Comparison of ENCODE assay signal across 29 cellular contexts in genomic region chr10:71724539-71724938, GRCh38. TPM values are rescaled to one million over a fixed set of nuclear protein-coding genes. Genes with fewer than 3 reads are reported as not detected.
DNase-seq lines count a peak whose midpoint lies in the region; ATAC-seq and TF ChIP-seq lines count a peak whose summit lies in the region.
"Had no signal": no experiment of that assay in that cellular context is flagged by ENCODE, and none has a peak within 500 bp of the region (broad histone marks: within the 10 kb centered on the region; RNA-seq: fewer than 3 reads in every experiment).

No MANE protein-coding gene starts in this region.

- no peaks in the 10 kb centered on the region for H3K27me3 ChIP-seq in dorsolateral prefrontal cortex
- H3K27me3 ChIP-seq: heart right ventricle, right lobe of liver, testis had no signal

- in situ Hi-C loops in SK-MEL-5 (cut with HindIII; ENCODE audit: low pct_unique_long_range_greater_than_20kb, low sequenced_read_pairs): no loop called here

- no peak for ATAC-seq in activated naive CD8-positive, alpha-beta T cell treated with anti-CD3 and anti-CD28 coated beads, Interleukin-2, amount 10 ng/mL, durations not matched to agents 7 days and 5 days (ENCODE audit: low read depth)
- ATAC-seq in stimulated activated effector memory CD8-positive, alpha-beta T cell treated with anti-CD3 and anti-CD28 coated beads, Interleukin-12 subunit alpha, Interleukin-12 subunit beta, amount 100 ng/mL, for 72 hours: no peak
- ATAC-seq: activated CD4-positive, CD25-positive, alpha-beta regulatory T cell treated with anti-CD3 and anti-CD28 coated beads, Interleukin-2, amount 50 U/mL, for 24 hours; activated CD8-positive, alpha-beta memory T cell treated with anti-CD3 and anti-CD28 coated beads, Interleukin-2, amount 10 ng/mL, durations not matched to agents 7 days and 5 days; esophagus mucosa; heart right ventricle; right lobe of liver had no signal

- POLR2A ChIA-PET in activated naive CD8-positive, alpha-beta T cell treated with anti-CD3 and anti-CD28 coated beads, Interleukin-2, amount 10 ng/mL, durations not matched to agents 7 days and 5 days (lab: Charles Lee): interaction anchor here (1.0 to 11.6 kb wide), 4 partner anchors 10 to 48 kb away, joined by 4 to 138 read pairs (median 24); partner anchors contain the start of gene VSIR

- intact Hi-C loops in activated naive CD4-positive, alpha-beta T cell treated with anti-CD3 and anti-CD28 coated beads for 36 hours (cut with micrococcal nuclease): no loop called here
- intact Hi-C loops in head of caudate nucleus (cut with DNase I): no loop called here
- intact Hi-C loops in dorsolateral prefrontal cortex (cut with DNase I): no loop called here

- no peak overlapping the region for H3K27ac ChIP-seq in dorsolateral prefrontal cortex
- H3K27ac ChIP-seq: KMS-11, right lobe of liver, testis had no signal

- no peaks in the 10 kb centered on the region for H3K9me3 Mint-ChIP-seq in activated naive CD4-positive, alpha-beta T cell treated with anti-CD3 and anti-CD28 coated beads for 36 hours
- H3K9me3 Mint-ChIP-seq in activated naive CD8-positive, alpha-beta T cell treated with anti-CD3 and anti-CD28 coated beads, Interleukin-2, amount 10 ng/mL, durations not matched to agents 7 days and 5 days: no peaks in the 10 kb centered on the region
- H3K9me3 Mint-ChIP-seq in stimulated activated effector memory CD8-positive, alpha-beta T cell treated with anti-CD3 and anti-CD28 coated beads, Interleukin-12 subunit alpha, Interleukin-12 subunit beta, amount 100 ng/mL, for 72 hours: no peaks in the 10 kb centered on the region
- H3K9me3 Mint-ChIP-seq: nephron had no signal

- peaks cover 71% of the 10 kb centered on the region for H3K4me1 Mint-ChIP-seq in activated naive CD4-positive, alpha-beta T cell treated with anti-CD3 and anti-CD28 coated beads for 36 hours (ENCODE audit: low read depth)
- peaks cover 51% of the 10 kb centered on the region for H3K4me1 Mint-ChIP-seq in activated naive CD8-positive, alpha-beta T cell treated with anti-CD3 and anti-CD28 coated beads, Interleukin-2, amount 10 ng/mL, durations not matched to agents 7 days and 5 days
- H3K4me1 Mint-ChIP-seq in stimulated activated effector memory CD8-positive, alpha-beta T cell treated with anti-CD3 and anti-CD28 coated beads, Interleukin-12 subunit alpha, Interleukin-12 subunit beta, amount 100 ng/mL, for 72 hours: peaks cover 89% of the 10 kb centered on the region

- TF ChIP-seq CTCF in dorsolateral prefrontal cortex (IDR thresholded peaks at IDR 0.05 in 54 of 56, conservative IDR thresholded peaks at IDR 0.05 in 2 of 56; ENCODE audit: low read depth in 1 of 56, partially characterized antibody in 56 of 56): no peak

- peak overlapping the region; percentile 98 for H3K27ac Mint-ChIP-seq in activated naive CD4-positive, alpha-beta T cell treated with anti-CD3 and anti-CD28 coated beads for 36 hours
- peak overlapping the region; percentile 73 for H3K27ac Mint-ChIP-seq in activated naive CD8-positive, alpha-beta T cell treated with anti-CD3 and anti-CD28 coated beads, Interleukin-2, amount 10 ng/mL, durations not matched to agents 7 days and 5 days
- peak overlapping the region; percentile 96 for H3K27ac Mint-ChIP-seq in stimulated activated effector memory CD8-positive, alpha-beta T cell treated with anti-CD3 and anti-CD28 coated beads, Interleukin-12 subunit alpha, Interleukin-12 subunit beta, amount 100 ng/mL, for 72 hours
- H3K27ac Mint-ChIP-seq: endodermal cell, nephron, progenitor cell of endocrine pancreas had no signal

- CTCF ChIA-PET in activated naive CD4-positive, alpha-beta T cell treated with anti-CD3 and anti-CD28 coated beads for 36 hours (lab: Charles Lee): interaction anchor here (0.7 to 4.0 kb wide), 8 partner anchors 11 to 843 kb away, joined by 3 to 25 read pairs (median 6); partner anchors contain the start of gene VSIR

- peak overlapping the region; percentile 22 for H3K4me3 Mint-ChIP-seq in activated naive CD4-positive, alpha-beta T cell treated with anti-CD3 and anti-CD28 coated beads for 36 hours
- H3K4me3 Mint-ChIP-seq in activated naive CD8-positive, alpha-beta T cell treated with anti-CD3 and anti-CD28 coated beads, Interleukin-2, amount 10 ng/mL, durations not matched to agents 7 days and 5 days: no peak overlapping the region
- H3K4me3 Mint-ChIP-seq in stimulated activated effector memory CD8-positive, alpha-beta T cell treated with anti-CD3 and anti-CD28 coated beads, Interleukin-12 subunit alpha, Interleukin-12 subunit beta, amount 100 ng/mL, for 72 hours: no peak overlapping the region
- H3K4me3 Mint-ChIP-seq: activated CD8-positive, alpha-beta memory T cell treated with anti-CD3 and anti-CD28 coated beads, Interleukin-2, amount 10 ng/mL, durations not matched to agents 7 days and 5 days; endodermal cell; nephron had no signal

- DNase-seq in activated naive CD4-positive, alpha-beta T cell treated with anti-CD3 and anti-CD28 coated beads for 36 hours: no peak
- no peak for DNase-seq in activated naive CD4-positive, alpha-beta T cell treated with anti-CD3 and anti-CD28 coated beads, Interleukin-2, amount 50 U/mL, for 16 hours
- peak; percentile 6 for DNase-seq in SK-MEL-5 (ENCODE audit: low read depth, low spot score)
- no peak for DNase-seq in activated naive CD8-positive, alpha-beta T cell treated with anti-CD3 and anti-CD28 coated beads, Interleukin-2, amount 10 ng/mL, durations not matched to agents 7 days and 5 days
- no peak for DNase-seq in stimulated activated effector memory CD8-positive, alpha-beta T cell treated with anti-CD3 and anti-CD28 coated beads, Interleukin-12 subunit alpha, Interleukin-12 subunit beta, amount 100 ng/mL, for 72 hours (ENCODE audit: low spot score in 2 of 2)
- DNase-seq in hypothalamus (lab: John Stamatoyannopoulos, UW): no peak
- DNase-seq in head of caudate nucleus: no peak
- no peak for DNase-seq in dorsolateral prefrontal cortex
- DNase-seq: ACHN; activated CD8-positive, alpha-beta memory T cell treated with anti-CD3 and anti-CD28 coated beads, Interleukin-2, amount 10 ng/mL, durations not matched to agents 7 days and 5 days; amygdala; endodermal cell; foreskin fibroblast; heart right ventricle; kidney glomerular epithelial cell; MM.1S; NCI-H1417; NCI-H2081; NCI-H226; stimulated activated CD4-positive, alpha-beta T cell treated with anti-CD3 and anti-CD28 coated beads, Interleukin-2, amount 100 ng/mL, for 48 hours; testis had no signal

- no peaks in the 10 kb centered on the region for H3K36me3 Mint-ChIP-seq in activated naive CD4-positive, alpha-beta T cell treated with anti-CD3 and anti-CD28 coated beads for 36 hours (ENCODE audit: low read depth)
- peaks cover 2% of the 10 kb centered on the region for H3K36me3 Mint-ChIP-seq in activated naive CD8-positive, alpha-beta T cell treated with anti-CD3 and anti-CD28 coated beads, Interleukin-2, amount 10 ng/mL, durations not matched to agents 7 days and 5 days
- H3K36me3 Mint-ChIP-seq in stimulated activated effector memory CD8-positive, alpha-beta T cell treated with anti-CD3 and anti-CD28 coated beads, Interleukin-12 subunit alpha, Interleukin-12 subunit beta, amount 100 ng/mL, for 72 hours: peaks cover 7% of the 10 kb centered on the region
- H3K36me3 Mint-ChIP-seq: activated CD8-positive, alpha-beta memory T cell treated with anti-CD3 and anti-CD28 coated beads, Interleukin-2, amount 10 ng/mL, durations not matched to agents 7 days and 5 days had no signal

- no peaks in the 10 kb centered on the region for H3K27me3 Mint-ChIP-seq in activated naive CD4-positive, alpha-beta T cell treated with anti-CD3 and anti-CD28 coated beads for 36 hours (ENCODE audit: low read depth)
- H3K27me3 Mint-ChIP-seq in activated naive CD8-positive, alpha-beta T cell treated with anti-CD3 and anti-CD28 coated beads, Interleukin-2, amount 10 ng/mL, durations not matched to agents 7 days and 5 days: no peaks in the 10 kb centered on the region

- H3K4me3 ChIP-seq in dorsolateral prefrontal cortex: no peak overlapping the region
- H3K4me3 ChIP-seq: heart right ventricle, lung, right lobe of liver, testis had no signal

RNA-seq across cellular contexts. Expression of gene C10orf105, which starts 5.0 kb away (rescaled TPM):
- total RNA-seq in activated naive CD4-positive, alpha-beta T cell treated with anti-CD3 and anti-CD28 coated beads for 36 hours: under 1 TPM; 0.32 to 0.36 TPM
- total RNA-seq in SK-MEL-5 (2014; rRNA removed; shearing (Covaris generic)): not detected in 2 replicates
- polyA plus RNA-seq in SK-MEL-5 (2015; cell fraction: cytosol; rRNA removed): not detected in 2 replicates
- polyA plus RNA-seq in SK-MEL-5 (2015; cell fraction: nucleus; rRNA removed): not detected in 2 replicates
- total RNA-seq in activated naive CD8-positive, alpha-beta T cell treated with anti-CD3 and anti-CD28 coated beads, Interleukin-2, amount 10 ng/mL, durations not matched to agents 7 days and 5 days: under 1 TPM; 0.17 to 0.30 TPM
- total RNA-seq in dorsolateral prefrontal cortex: 10 to 100 TPM in 14 of 120 experiments, 1 to 10 TPM in 102, under 1 TPM in 4; 0.63 to 21.1 (median 4.3) TPM
- total RNA-seq: esophagus mucosa, progenitor cell of endocrine pancreas had no signal

RNA-seq across cellular contexts. Expression of gene VSIR, which starts 48.8 kb away (rescaled TPM):
- total RNA-seq in activated naive CD4-positive, alpha-beta T cell treated with anti-CD3 and anti-CD28 coated beads for 36 hours: 10 to 100 TPM; 52.0 to 55.5 TPM
- 0.40 and 1.2 TPM in 2 replicates for total RNA-seq in SK-MEL-5 (2014; rRNA removed; shearing (Covaris generic))
- 0.52 and 1.4 TPM in 2 replicates for polyA plus RNA-seq in SK-MEL-5 (2015; cell fraction: cytosol; rRNA removed)
- polyA plus RNA-seq in SK-MEL-5 (2015; cell fraction: nucleus; rRNA removed): 0.04 and 0.38 TPM in 2 replicates
- 100 to 1,000 TPM; 124 to 125 TPM for total RNA-seq in activated naive CD8-positive, alpha-beta T cell treated with anti-CD3 and anti-CD28 coated beads, Interleukin-2, amount 10 ng/mL, durations not matched to agents 7 days and 5 days
- 100 to 1,000 TPM in 4 of 120 experiments, 10 to 100 TPM in 116; 23.3 to 173 (median 52.8) TPM for total RNA-seq in dorsolateral prefrontal cortex
- total RNA-seq: H1 had no signal

Comparison
In these comparisons a context has a peak if more than half of its experiments do, and no peak if none do; other contexts are left out.
1. RNA of gene VSIR, which starts 48.8 kb away (total RNA-seq): 124 to 125 TPM in activated naive CD8-positive, alpha-beta T cell treated with anti-CD3 and anti-CD28 coated beads, Interleukin-2, amount 10 ng/mL, durations not matched to agents 7 days and 5 days, 52.0 to 55.5 TPM in activated naive CD4-positive, alpha-beta T cell treated with anti-CD3 and anti-CD28 coated beads for 36 hours and 23.3 to 173 TPM in dorsolateral prefrontal cortex; 0.40 to 1.2 TPM in SK-MEL-5; every median in the first group is over 10 times any median in the second.
2. Peak in every context shown above with its lines, with median percentiles within 50 percentile points of each other: H3K27ac Mint-ChIP-seq.